8 cellular contexts compared by ENCODE assay signal in genomic region chr16:17396762-17397498, GRCh38.
DNase-seq lines count a peak whose midpoint lies in the region; ATAC-seq and TF ChIP-seq lines count a peak whose summit lies in the region.

No MANE protein-coding gene starts in this region.

- peaks cover 35% of the 10 kb centered on the region for H3K4me1 Mint-ChIP-seq in neural crest cell

- no peaks in the 10 kb centered on the region for H3K9me3 ChIP-seq in DOHH2 (ENCODE audit: control insufficient read depth, insufficient read depth, low read length)

- H3K4me3 ChIP-seq in DOHH2 (ENCODE audit: low read length): no peak overlapping the region
- peak overlapping the region; percentile 15 for H3K4me3 ChIP-seq in coronary artery

- H3K9me2 ChIP-seq in DOHH2 (replicated peaks; ENCODE audit: control insufficient read depth, low read length): no peaks in the 10 kb centered on the region

- peak overlapping the region; percentile 10; the same call in 1 of the 2 replicates for H3K4me2 ChIP-seq in DOHH2 (ENCODE audit: low read length)

- no peaks in the 10 kb centered on the region for H3K79me2 ChIP-seq in DOHH2 (ENCODE audit: control insufficient read depth, low read length)

- no peaks in the 10 kb centered on the region for H3K9me3 Mint-ChIP-seq in neural crest cell

- no peaks in the 10 kb centered on the region for H3F3A ChIP-seq in DOHH2 (ENCODE audit: control insufficient read depth, insufficient read depth)

- H3K27ac ChIP-seq in DOHH2 (ENCODE audit: low read depth, low read length): no peak overlapping the region
- peak overlapping the region; percentile 55 to 64 for H3K27ac ChIP-seq in coronary artery

- H3K27me3 ChIP-seq in DOHH2 (ENCODE audit: control insufficient read depth, low read length): no peaks in the 10 kb centered on the region

- no peak for ATAC-seq in HG03457 (IDR thresholded peaks at IDR 0.05; ENCODE audit: unreplicated experiment)

- H3K4me3 Mint-ChIP-seq in neural crest cell: no peak overlapping the region

- no peaks in the 10 kb centered on the region for H3K27me3 Mint-ChIP-seq in neural crest cell (ENCODE audit: low read depth)

- peak; percentile 89 for DNase-seq in NCI-H2196 treated with DMSO at 0.1 percent for 48 hours (lab: John Stamatoyannopoulos, UW; ENCODE audit: unreplicated experiment)
- DNase-seq in coronary artery (ENCODE audit: low spot score): no peak
- DNase-seq in neural crest cell (ENCODE audit: low read depth, low spot score): no peak
- DNase-seq in SW 1271 (lab: John Stamatoyannopoulos, UW): no peak
- DNase-seq in GDM1 (lab: John Stamatoyannopoulos, UW): no peak
- no peak for DNase-seq in GM19240 (ENCODE audit: insufficient read length, low spot score)

- peaks cover 3% of the 10 kb centered on the region for H3K36me3 Mint-ChIP-seq in neural crest cell (ENCODE audit: low read depth)

- TF ChIP-seq CTCF in DOHH2 (IDR thresholded peaks at IDR 0.05; ENCODE audit: low read depth, low read length, poor library complexity, severe bottlenecking) (no peak), coronary artery (IDR thresholded peaks at IDR 0.05) (no peak), neural crest cell (conservative IDR thresholded peaks at IDR 0.05) (no peak)

- H3K27ac Mint-ChIP-seq in neural crest cell (ENCODE audit: unreplicated experiment): peak overlapping the region; percentile 28

- H3K4me1 ChIP-seq in DOHH2 (ENCODE audit: control insufficient read depth, low read length): peaks cover 20% of the 10 kb centered on the region

- H4K20me1 ChIP-seq in DOHH2 (ENCODE audit: control insufficient read depth, insufficient read depth, low read depth, low read length): no peaks in the 10 kb centered on the region

- H3K36me3 ChIP-seq in DOHH2 (ENCODE audit: control insufficient read depth, low read length): no peaks in the 10 kb centered on the region
